8 cellular contexts compared by ENCODE assay signal in the genomic region with DNA sequence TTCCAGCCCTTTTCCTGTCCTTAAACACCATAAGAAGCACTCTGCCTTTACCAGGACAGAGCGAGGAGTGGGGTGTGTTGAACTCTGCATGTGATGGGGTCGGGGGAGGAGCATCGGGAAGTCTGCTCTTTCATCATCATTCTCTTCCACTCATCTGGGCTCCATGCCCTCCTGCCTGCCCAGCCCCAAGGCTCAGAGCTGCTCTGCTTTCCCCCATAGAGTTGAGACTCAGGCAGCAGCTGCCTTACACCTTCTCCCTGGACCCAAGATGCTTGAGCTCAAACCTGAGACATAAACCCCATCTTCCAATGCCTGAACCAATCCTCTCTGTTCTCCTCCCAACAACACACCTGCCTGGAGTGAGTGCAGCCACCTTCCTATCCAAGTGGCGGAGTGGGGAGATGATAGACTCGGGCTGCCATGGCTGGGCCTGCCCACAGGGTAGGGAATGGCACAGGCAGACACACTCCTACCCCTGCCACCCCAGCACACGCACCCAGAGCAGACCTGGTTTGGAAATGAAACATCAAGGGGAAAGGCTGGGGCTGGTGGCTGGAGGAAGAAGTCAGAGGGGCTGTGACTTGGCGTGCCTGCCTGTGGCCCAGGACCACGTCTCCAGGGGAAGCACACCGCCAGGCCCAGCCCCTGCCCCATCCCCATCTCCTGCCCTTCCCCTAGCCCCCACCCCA. TPM values are rescaled to one million over a fixed set of nuclear protein-coding genes. Genes with fewer than 3 reads are reported as not detected.
DNase-seq lines count a peak whose midpoint lies in the region; ATAC-seq and TF ChIP-seq lines count a peak whose summit lies in the region.

No MANE protein-coding gene starts in this region.

- TF ChIP-seq CTCF in KMS-11 (conservative IDR thresholded peaks at IDR 0.05; ENCODE audit: low read depth, low read length) = no peak
- TF ChIP-seq CTCF in right lobe of liver (IDR thresholded peaks at IDR 0.05) = no peak

- H2AFZ ChIP-seq in KMS-11 (ENCODE audit: low read depth) = peak overlapping the region; percentile 56; the same call in 1 of the 2 replicates

- H3K9ac ChIP-seq in KMS-11 = peak overlapping the region; percentile 55; the same call in 1 of the 2 replicates

- no peaks in the 10 kb centered on the region for H4K20me1 ChIP-seq in KMS-11 (ENCODE audit: insufficient read depth)

- H3K4me1 ChIP-seq in KMS-11 (ENCODE audit: low read depth, poor library complexity, severe bottlenecking) (peaks cover 44% of the 10 kb centered on the region), right lobe of liver (peaks cover 0 to 7% (median under 1%) of the 10 kb centered on the region in 4 donors), thymus (ENCODE audit: control insufficient read depth, insufficient read depth, low read length) (peaks cover 7% of the 10 kb centered on the region)

- intact Hi-C loops in right lobe of liver (cut with DNase I) = no loop called here

- WGBS in right lobe of liver (ENCODE audit: insufficient coverage, low coverage, low lambda C conversion rate, missing lambda C conversion rate) = 62% methylated on average over 6 of the region's 9 CpGs
- WGBS in thymus = 90% methylated on average over 9 of the region's 9 CpGs

- peak; percentile 38 to 65 (median 50) for ATAC-seq in right lobe of liver

- 0 out of 2 replicates have a peak, but pooled peaks cover 7% of the 10 kb centered on the region for H3K79me2 ChIP-seq in KMS-11 (ENCODE audit: insufficient read depth, low read depth)

- H3K4me2 ChIP-seq in KMS-11 = peak overlapping the region; percentile 91

- H3K4me3 ChIP-seq in KMS-11 (IDR thresholded peaks at IDR 0.05; ENCODE audit: insufficient read depth, low read depth, low read length) (no peak overlapping the region), right lobe of liver (no peak overlapping the region), thymus (ENCODE audit: low read length) (no peak overlapping the region)

- no peaks in the 10 kb centered on the region for H3K27me3 ChIP-seq in KMS-11 (ENCODE audit: insufficient read depth, low read depth)
- no peaks in the 10 kb centered on the region for H3K27me3 ChIP-seq in right lobe of liver
- no peaks in the 10 kb centered on the region for H3K27me3 ChIP-seq in thymus (ENCODE audit: control insufficient read depth, insufficient read depth)

- peak; percentile 86 for DNase-seq in Ammon's horn (ENCODE audit: low spot score)
- DNase-seq in astrocyte of the hippocampus (ENCODE audit: low read depth, low spot score) = peak; percentile 28
- DNase-seq in right lobe of liver = peak in 1 of 3 donors; percentile 57
- no peak for DNase-seq in kidney glomerular epithelial cell (lab: John Stamatoyannopoulos, UW)
- no peak for DNase-seq in DMS79 treated with DMSO at 0.1 percent for 48 hours (lab: John Stamatoyannopoulos, UW)
- DNase-seq in GOT3 (lab: John Stamatoyannopoulos, UW) = no peak

- H3K27ac ChIP-seq in KMS-11 (peak overlapping the region; percentile 76), right lobe of liver (peak overlapping the region in 1 of 3 donors; percentile 8), thymus (ENCODE audit: low read depth) (peak overlapping the region; percentile 43)

- no peak for TF ChIP-seq POLR2A in right lobe of liver (IDR thresholded peaks at IDR 0.05)

- no peaks in the 10 kb centered on the region for H3K9me3 ChIP-seq in right lobe of liver
- no peaks in the 10 kb centered on the region for H3K9me3 ChIP-seq in thymus (ENCODE audit: control insufficient read depth)

- H3K36me3 ChIP-seq in KMS-11 (ENCODE audit: insufficient read depth) (no peaks in the 10 kb centered on the region), right lobe of liver (no peaks in the 10 kb centered on the region), thymus (ENCODE audit: control insufficient read depth, insufficient read depth) (no peaks in the 10 kb centered on the region)

RNA-seq across cellular contexts. Expression of a gene that starts 28.4 kb away (rescaled TPM):
- 1 to 10 TPM; 4.5 to 9.2 (median 6.6) TPM for total RNA-seq in right lobe of liver
- 22.8 TPM for polyA plus RNA-seq in thymus

RNA-seq across cellular contexts. Expression of a gene that starts 40.2 kb away (rescaled TPM):
- under 1 TPM in 1 of 6 experiments, not detected in 5; 0.31 TPM for total RNA-seq in right lobe of liver
- polyA plus RNA-seq in thymus = 0.73 TPM

Comparison
In these comparisons a context has a peak if more than half of its experiments do, and no peak if none do; other contexts are left out.
1. DNase-seq: peak in Ammon's horn (single experiment) and astrocyte of the hippocampus (single experiment); none in kidney glomerular epithelial cell (single experiment), DMS79 treated with DMSO at 0.1 percent for 48 hours (single experiment) and GOT3 (single experiment).